ENCODE assay signal across 7 cellular contexts in the genomic region with DNA sequence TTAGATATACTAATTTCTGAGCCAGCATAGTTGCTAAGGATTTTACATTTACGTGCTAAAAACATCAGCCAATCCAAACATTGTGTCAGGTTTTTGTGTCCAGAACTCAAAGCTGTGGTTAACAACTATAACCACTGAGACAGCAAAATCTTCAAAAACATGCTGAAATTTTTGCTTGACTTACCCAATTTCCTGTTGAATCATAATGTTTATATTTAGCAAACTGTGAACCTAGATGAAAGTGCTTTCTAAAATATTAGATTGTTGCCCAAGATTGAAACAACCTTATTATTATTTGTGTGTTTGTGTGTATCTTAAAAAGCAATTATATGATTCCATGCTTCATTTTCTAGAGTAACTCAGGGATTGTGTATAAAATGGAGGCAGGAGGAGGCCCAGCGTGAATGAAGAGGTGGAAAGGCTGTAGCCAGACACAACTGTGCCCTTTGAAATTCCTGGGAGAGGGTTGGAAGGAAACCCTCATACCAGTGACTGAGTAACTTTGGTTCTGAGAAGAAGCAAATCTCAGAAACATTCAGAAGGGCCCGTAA. TPM values are rescaled to one million over a fixed set of nuclear protein-coding genes. Genes with fewer than 3 reads are reported as not detected.
DNase-seq lines count a peak whose midpoint lies in the region; ATAC-seq, FAIRE-seq and TF ChIP-seq lines count a peak whose summit lies in the region.

No MANE protein-coding gene starts in this region.

- H3K27me3 ChIP-seq in HCT116 (ENCODE audit: insufficient read depth, low read length) (no peaks in the 10 kb centered on the region), small intestine (ENCODE audit: control insufficient read depth in 2 of 2, insufficient read depth in 2 of 2, low read length in 2 of 2) (no peaks in the 10 kb centered on the region)

- no peaks in the 10 kb centered on the region for H3K79me2 ChIP-seq in HCT116 (ENCODE audit: insufficient read depth, low read length)

- H3K9me2 ChIP-seq in HCT116 (ENCODE audit: insufficient read depth) = no peaks in the 10 kb centered on the region

- no peak for TF ChIP-seq POLR2A in HCT116 (IDR thresholded peaks at IDR 0.05; ENCODE audit: borderline replicate concordance, extremely low read depth, insufficient read depth, insufficient read length)
- no peak for TF ChIP-seq POLR2A in GM18505 (IDR thresholded peaks at IDR 0.05; ENCODE audit: borderline replicate concordance, extremely low read depth, insufficient read depth, insufficient read length)

- H3K4me1 ChIP-seq in HCT116 (ENCODE audit: control insufficient read depth in 1 of 2, insufficient read depth in 2 of 2, low read length in 2 of 2) (peaks cover 6 to 16% of the 10 kb centered on the region in 2 experiments), small intestine (ENCODE audit: control insufficient read depth in 2 of 2, insufficient read depth in 1 of 2, low read depth in 1 of 2, low read length in 1 of 2) (peaks cover 2 to 3% of the 10 kb centered on the region in 2 donors)

- TF ChIP-seq RAD21 in HCT116 (IDR thresholded peaks at IDR 0.05; ENCODE audit: low read depth) = no peak

- peak overlapping the region; percentile 3; the same call in 1 of the 2 replicates for H3K4me2 ChIP-seq in HCT116 (ENCODE audit: low read length)

- BruUV-seq in HCT116 (replicated peaks; lab: Mats Ljungman, UMichigan) = no TSS peak

- ATAC-seq in HCT116 (no peak), GM18505 (IDR thresholded peaks at IDR 0.05; ENCODE audit: unreplicated experiment) (no peak)

- H2AFZ ChIP-seq in HCT116 (ENCODE audit: low read depth, low read length, poor library complexity, severe bottlenecking) = no peak overlapping the region

- H3K36me3 ChIP-seq in HCT116 (ENCODE audit: control insufficient read depth in 1 of 2, insufficient read depth in 2 of 2, low read length in 2 of 2) (no peaks in the 10 kb centered on the region), small intestine (ENCODE audit: control insufficient read depth in 2 of 2, insufficient read depth in 2 of 2, low read length in 2 of 2) (no peaks in the 10 kb centered on the region)

- WGBS in small intestine, 3 donors = 56 to 69% (median 68%) methylated on average over 3 of the region's 3 CpGs

- no peak overlapping the region for H3K9ac ChIP-seq in HCT116 (ENCODE audit: low read length)

- no peaks in the 10 kb centered on the region for H3K9me3 ChIP-seq in HCT116 (ENCODE audit: control insufficient read depth in 1 of 2, insufficient read depth in 1 of 2, low read depth in 1 of 2, low read length in 2 of 2)
- H3K9me3 ChIP-seq in small intestine (ENCODE audit: control insufficient read depth, low read depth) = no peaks in the 10 kb centered on the region

- FAIRE-seq in small intestine (lab: Jason Lieb, UNC) = peak; percentile 41
- FAIRE-seq in HTR-8/SVneo (lab: Jason Lieb, UNC) = no peak

- intact Hi-C loops in HCT116 (cut with micrococcal nuclease) = loop anchor here (10.0 kb wide), 1 partner anchor 499 kb away; no protein-coding TSS in a partner anchor

- TF ChIP-seq CTCF in HCT116 (IDR thresholded peaks at IDR 0.05 in 2 of 3, conservative IDR thresholded peaks at IDR 0.05 in 1 of 3; ENCODE audit: borderline replicate concordance in 1 of 3, insufficient read depth in 1 of 3, low read depth in 2 of 3, low read length in 2 of 3) (no peak), fibroblast of mammary gland (conservative IDR thresholded peaks at IDR 0.05; ENCODE audit: control insufficient read depth, insufficient read depth, low read depth, low read length) (no peak)

- H4K20me1 ChIP-seq in HCT116 (ENCODE audit: insufficient read depth) = no peaks in the 10 kb centered on the region

- RAD21 ChIA-PET in HCT116 (lab: Charles Lee; ENCODE audit: low non-redundant PET in 1 of 2, low total read pairs in 2 of 2, uncharacterized antibody in 2 of 2, unreplicated experiment in 2 of 2) = no interaction called here

- no peak for DNase-seq in HCT116 (ENCODE audit: low read depth, low spot score)
- peak; percentile 88 for DNase-seq in SIG-M5 treated with dmso at 0.1 percent for 504 hours (lab: John Stamatoyannopoulos, UW; ENCODE audit: unreplicated experiment)
- peak; percentile 95 for DNase-seq in fibroblast of mammary gland (ENCODE audit: low read depth)
- peak; percentile 57 for DNase-seq in small intestine
- DNase-seq in HTR-8/SVneo (ENCODE audit: insufficient read length, low spot score) = no peak
- no peak for DNase-seq in middle frontal gyrus (ENCODE audit: extremely low spot score, low spot score)

- no peak overlapping the region for H3K4me3 ChIP-seq in HCT116 (replicated peaks in 1 of 2; ENCODE audit: low read depth in 1 of 2, low read length in 2 of 2)
- H3K4me3 ChIP-seq in fibroblast of mammary gland (ENCODE audit: control insufficient read depth, low read depth, low read length) = no peak overlapping the region
- H3K4me3 ChIP-seq in small intestine (ENCODE audit: low read depth in 1 of 2, low read length in 2 of 2) = no peak overlapping the region

- no peak overlapping the region for H3K27ac ChIP-seq in HCT116 (ENCODE audit: low read depth, low read length)
- H3K27ac ChIP-seq in small intestine (ENCODE audit: low read depth in 1 of 2, low read length in 1 of 2) = peak overlapping the region; percentile 67 to 80

- CTCF ChIA-PET in HCT116 (lab: Charles Lee) = no interaction called here

- POLR2A ChIA-PET in HCT116 (lab: Charles Lee) = no interaction called here

TF ChIP-seq in HCT116, 20 proteins besides CTCF, POLR2A, EP300 and RAD21 (continues in another document):
- TF ChIP-seq CBX3 (IDR thresholded peaks at IDR 0.05; ENCODE audit: low read depth) (no peak), POLR2AphosphoS5 (IDR thresholded peaks at IDR 0.05; ENCODE audit: low read depth, low read length) (no peak), FOSL1 (IDR thresholded peaks at IDR 0.05; ENCODE audit: low read depth) (no peak), SRF (IDR thresholded peaks at IDR 0.05; ENCODE audit: low read depth) (no peak), ZNF274 (IDR thresholded peaks at IDR 0.05; ENCODE audit: low read depth, low read length) (no peak), YY1 (IDR thresholded peaks at IDR 0.05; ENCODE audit: extremely low read depth, insufficient replicate concordance, low read depth, low read length) (no peak), ELF1 (IDR thresholded peaks at IDR 0.05; ENCODE audit: borderline replicate concordance, low read depth) (no peak), JUND (IDR thresholded peaks at IDR 0.05) (no peak), EGR1 (IDR thresholded peaks at IDR 0.05; ENCODE audit: low read depth) (no peak), EZH2phosphoT487 (IDR thresholded peaks at IDR 0.05; ENCODE audit: borderline replicate concordance) (no peak), EZH2 (IDR thresholded peaks at IDR 0.05) (no peak), TCF7L2 (IDR thresholded peaks at IDR 0.05; ENCODE audit: borderline replicate concordance, extremely low read depth, insufficient read depth, insufficient read length) (no peak), ZBTB33 (IDR thresholded peaks at IDR 0.05; ENCODE audit: extremely low read depth, insufficient replicate concordance, low read length) (no peak), CEBPB (IDR thresholded peaks at IDR 0.05; ENCODE audit: low read depth) (no peak)
- TF ChIP-seq, protein P1, sequence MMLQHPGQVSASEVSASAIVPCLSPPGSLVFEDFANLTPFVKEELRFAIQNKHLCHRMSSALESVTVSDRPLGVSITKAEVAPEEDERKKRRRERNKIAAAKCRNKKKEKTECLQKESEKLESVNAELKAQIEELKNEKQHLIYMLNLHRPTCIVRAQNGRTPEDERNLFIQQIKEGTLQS (IDR thresholded peaks at IDR 0.05) = no peak
- TF ChIP-seq, protein P2, sequence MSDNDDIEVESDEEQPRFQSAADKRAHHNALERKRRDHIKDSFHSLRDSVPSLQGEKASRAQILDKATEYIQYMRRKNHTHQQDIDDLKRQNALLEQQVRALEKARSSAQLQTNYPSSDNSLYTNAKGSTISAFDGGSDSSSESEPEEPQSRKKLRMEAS (IDR thresholded peaks at IDR 0.05) = no peak

RNA-seq across cellular contexts. Expression of gene ARMC2, which starts 48.0 kb away (rescaled TPM):
- 3.6 TPM for total RNA-seq in HCT116 (2021; ENCODE audit: unreplicated experiment)
- polyA plus RNA-seq in HCT116 (2012) = 0.86 and 1.7 TPM in 2 replicates
- 1 to 10 TPM in 2 of 3 donors, under 1 TPM in 1; 0.22 to 4.1 (median 1.7) TPM for polyA plus RNA-seq in small intestine

Comparison
In these comparisons a context has a peak if more than half of its experiments do, and no peak if none do; other contexts are left out.
1. DNase-seq: peak in SIG-M5 treated with dmso at 0.1 percent for 504 hours (single experiment), fibroblast of mammary gland (single experiment) and small intestine (single experiment); none in HCT116 (single experiment), HTR-8/SVneo (single experiment) and middle frontal gyrus (single experiment).